ENCODE assay signal across 19 cellular contexts in genomic region chr15:51825701-51826100, GRCh38. TPM values are rescaled to one million over a fixed set of nuclear protein-coding genes. Genes with fewer than 3 reads are reported as not detected.
DNase-seq lines count a peak whose midpoint lies in the region; TF ChIP-seq lines count a peak whose summit lies in the region.
"Had no signal": no experiment of that assay in that cellular context is flagged by ENCODE, and none has a peak within 500 bp of the region (broad histone marks: within the 10 kb centered on the region; RNA-seq: fewer than 3 reads in every experiment).

No MANE protein-coding gene starts in this region.

- peaks cover 15% of the 10 kb centered on the region for H3F3A ChIP-seq in PC-9 (ENCODE audit: insufficient read depth, low read depth)

- peaks cover under 1% of the 10 kb centered on the region for H4K20me1 ChIP-seq in PC-9 (ENCODE audit: insufficient read depth)

- no peak overlapping the region for H3K4me2 ChIP-seq in PC-9
- H3K4me2 ChIP-seq: A549, BLaER1, GM23338 had no signal

- H3K27me3 Mint-ChIP-seq in activated CD4-positive, alpha-beta T cell treated with anti-CD3 and anti-CD28 coated beads, Interleukin-2, amount 10 ng/mL, durations not matched to agents 24 days and 14 days: peaks cover 23% of the 10 kb centered on the region
- H3K27me3 Mint-ChIP-seq in neural crest cell (ENCODE audit: low read depth): peaks cover 3% of the 10 kb centered on the region
- H3K27me3 Mint-ChIP-seq in endodermal cell (ENCODE audit: insufficient read depth): peaks cover 1% of the 10 kb centered on the region

- TF ChIP-seq CTCF in PC-9 (conservative IDR thresholded peaks at IDR 0.05) (no peak), neural crest cell (conservative IDR thresholded peaks at IDR 0.05) (no peak), endodermal cell (conservative IDR thresholded peaks at IDR 0.05) (no peak)

- POLR2A ChIA-PET in PC-9 (lab: Charles Lee; ENCODE audit: unreplicated experiment): interaction anchor here (0.6 kb wide), 1 partner anchor 11 kb away, joined by 3 read pairs; no protein-coding TSS in a partner anchor

- intact Hi-C loops in activated CD4-positive, alpha-beta T cell treated with anti-CD3 and anti-CD28 coated beads, Interleukin-2, amount 10 ng/mL, durations not matched to agents 24 days and 14 days (cut with micrococcal nuclease): no loop called here
- intact Hi-C loops in PC-9 (cut with micrococcal nuclease; ENCODE audit: unreplicated experiment): no loop called here

- peak; percentile 46 for DNase-seq in activated CD4-positive, alpha-beta T cell treated with anti-CD3 and anti-CD28 coated beads, Interleukin-2, amount 10 ng/mL, durations not matched to agents 24 days and 14 days
- no peak for DNase-seq in activated CD4-positive, alpha-beta T cell treated with anti-CD3 and anti-CD28 coated beads, Interleukin-2, amount 50 U/mL, for 1 hour
- peak; percentile 44 to 65 for DNase-seq in PC-9
- peak; percentile 28 for DNase-seq in epidermal melanocyte (ENCODE audit: insufficient read length, low spot score)
- DNase-seq in neural crest cell (ENCODE audit: low read depth, low spot score): no peak
- no peak for DNase-seq in NCI-H82 treated with DMSO at 0.1 percent for 48 hours (lab: John Stamatoyannopoulos, UW; ENCODE audit: unreplicated experiment)
- DNase-seq in endodermal cell: no peak
- no peak for DNase-seq in hippocampal formation (lab: John Stamatoyannopoulos, UW)
- DNase-seq: Calu3; CD8-positive, alpha-beta T cell; DMS79 treated with DMSO at 0.1 percent for 48 hours; GF-D8; HCEC 1CT had no signal

- CTCF ChIA-PET in PC-9 (lab: Charles Lee): interaction anchor here (0.5 to 0.9 kb wide), 4 partner anchors 18 to 175 kb away, joined by 3 read pairs; no protein-coding TSS in a partner anchor

- BruUV-seq in PC-9 (replicated peaks; lab: Mats Ljungman, UMichigan): no TSS peak

- no peak overlapping the region for H3K9ac ChIP-seq in endodermal cell (ENCODE audit: extremely low read depth, low read length, poor library complexity, severe bottlenecking)
- H3K9ac ChIP-seq: BLaER1 had no signal

- H3K4me1 Mint-ChIP-seq in activated CD4-positive, alpha-beta T cell treated with anti-CD3 and anti-CD28 coated beads, Interleukin-2, amount 10 ng/mL, durations not matched to agents 24 days and 14 days: peaks cover 7% of the 10 kb centered on the region
- H3K4me1 Mint-ChIP-seq in neural crest cell (peaks cover 6% of the 10 kb centered on the region), endodermal cell (peaks cover 2% of the 10 kb centered on the region)

- H3K4me1 ChIP-seq in PC-9 (replicated peaks; ENCODE audit: insufficient read depth): peaks cover 35% of the 10 kb centered on the region
- H3K4me1 ChIP-seq in endodermal cell (ENCODE audit: control insufficient read depth, insufficient read depth, low read length): no peaks in the 10 kb centered on the region

- no peak overlapping the region for H3K27ac Mint-ChIP-seq in activated CD4-positive, alpha-beta T cell treated with anti-CD3 and anti-CD28 coated beads, Interleukin-2, amount 10 ng/mL, durations not matched to agents 24 days and 14 days
- H3K27ac Mint-ChIP-seq in neural crest cell (ENCODE audit: unreplicated experiment): no peak overlapping the region
- H3K27ac Mint-ChIP-seq in endodermal cell: no peak overlapping the region
- H3K27ac Mint-ChIP-seq: CD14-positive monocyte; CD8-positive, alpha-beta T cell; GM23338 had no signal

- peaks cover 12% of the 10 kb centered on the region for H3K79me2 ChIP-seq in PC-9 (ENCODE audit: low read depth)

- H3K36me3 ChIP-seq in PC-9 (ENCODE audit: low read depth) (no peaks in the 10 kb centered on the region), endodermal cell (ENCODE audit: control insufficient read depth, insufficient read depth, low read length) (no peaks in the 10 kb centered on the region)
- H3K36me3 ChIP-seq: BLaER1 had no signal

- H2AFZ ChIP-seq in PC-9: no peak overlapping the region
- H2AFZ ChIP-seq: GM23338 had no signal

- H3K9me2 ChIP-seq in PC-9 (ENCODE audit: insufficient read depth): no peaks in the 10 kb centered on the region

- H3K27ac ChIP-seq in PC-9: peak overlapping the region; percentile 28
- H3K27ac ChIP-seq in endodermal cell (ENCODE audit: low read depth, low read length): no peak overlapping the region
- H3K27ac ChIP-seq: 22Rv1, A549, BLaER1, HL-60 had no signal

- H3K4me3 ChIP-seq in PC-9 (no peak overlapping the region), endodermal cell (ENCODE audit: low read length) (no peak overlapping the region)
- H3K4me3 ChIP-seq: A549, BLaER1, GM23338 had no signal

- no peak overlapping the region for H3K4me3 Mint-ChIP-seq in activated CD4-positive, alpha-beta T cell treated with anti-CD3 and anti-CD28 coated beads, Interleukin-2, amount 10 ng/mL, durations not matched to agents 24 days and 14 days
- H3K4me3 Mint-ChIP-seq in neural crest cell (peak overlapping the region; percentile 14), endodermal cell (no peak overlapping the region)
- H3K4me3 Mint-ChIP-seq: CD14-positive monocyte; CD8-positive, alpha-beta T cell; GM23338 had no signal

- WGBS in endodermal cell (ENCODE audit: insufficient coverage in 1 of 2, insufficient read length in 1 of 2), 2 experiments: 92% methylated on average over 3 of the region's 3 CpGs; no CpG with 5 or more reads in 1 of the 2 experiments

- H3K27me3 ChIP-seq in PC-9 (ENCODE audit: insufficient read depth, low read depth) (no peaks in the 10 kb centered on the region), endodermal cell (ENCODE audit: control insufficient read depth, insufficient read depth, low read length, poor library complexity, severe bottlenecking) (no peaks in the 10 kb centered on the region)
- H3K27me3 ChIP-seq: BLaER1 had no signal

- H3K9me3 Mint-ChIP-seq in activated CD4-positive, alpha-beta T cell treated with anti-CD3 and anti-CD28 coated beads, Interleukin-2, amount 10 ng/mL, durations not matched to agents 24 days and 14 days: peaks cover 13% of the 10 kb centered on the region
- peaks cover under 1% of the 10 kb centered on the region for H3K9me3 Mint-ChIP-seq in neural crest cell
- peaks cover 14% of the 10 kb centered on the region for H3K9me3 Mint-ChIP-seq in endodermal cell

- H3K36me3 Mint-ChIP-seq in activated CD4-positive, alpha-beta T cell treated with anti-CD3 and anti-CD28 coated beads, Interleukin-2, amount 10 ng/mL, durations not matched to agents 24 days and 14 days (ENCODE audit: low read depth): peaks cover 2% of the 10 kb centered on the region
- H3K36me3 Mint-ChIP-seq in neural crest cell (ENCODE audit: low read depth) (peaks cover 6% of the 10 kb centered on the region), endodermal cell (ENCODE audit: low read depth) (peaks cover 2% of the 10 kb centered on the region)

- peaks cover 9% of the 10 kb centered on the region; the same call in 1 of the 2 replicates for H3K9me3 ChIP-seq in PC-9 (ENCODE audit: insufficient read depth, low read depth)
- H3K9me3 ChIP-seq in endodermal cell (ENCODE audit: control insufficient read depth, low read length): peaks cover 11% of the 10 kb centered on the region

RNA-seq across cellular contexts. Expression of gene TMOD3, which starts 3.8 kb away (rescaled TPM):
- 60.8 and 66.6 TPM in 2 replicates for total RNA-seq in activated CD4-positive, alpha-beta T cell treated with anti-CD3 and anti-CD28 coated beads, Interleukin-2, amount 10 ng/mL, durations not matched to agents 24 days and 14 days
- total RNA-seq in PC-9 (2021) (94.9 and 125 TPM in 2 replicates), neural crest cell (29.3 and 29.8 TPM in 2 replicates), endodermal cell (10 to 100 TPM; 39.6 to 44.4 TPM)
- 20.6 TPM for polyA plus RNA-seq in endodermal cell (2013, experiment 1 of 2)
- polyA plus RNA-seq in endodermal cell (2013, experiment 2 of 2): 21.4 TPM

Comparison
In these comparisons a context has a peak if more than half of its experiments do, and no peak if none do; other contexts are left out.
1. DNase-seq: peak in activated CD4-positive, alpha-beta T cell treated with anti-CD3 and anti-CD28 coated beads, Interleukin-2, amount 10 ng/mL, durations not matched to agents 24 days and 14 days (single experiment), PC-9 (2 of 2) and epidermal melanocyte (single experiment); none in activated CD4-positive, alpha-beta T cell treated with anti-CD3 and anti-CD28 coated beads, Interleukin-2, amount 50 U/mL, for 1 hour (single experiment), neural crest cell (single experiment), NCI-H82 treated with DMSO at 0.1 percent for 48 hours (single experiment), endodermal cell (single experiment) and hippocampal formation (0 of 2).